Comparison of ENCODE assay signal across 1 cellular context in the genomic region with DNA sequence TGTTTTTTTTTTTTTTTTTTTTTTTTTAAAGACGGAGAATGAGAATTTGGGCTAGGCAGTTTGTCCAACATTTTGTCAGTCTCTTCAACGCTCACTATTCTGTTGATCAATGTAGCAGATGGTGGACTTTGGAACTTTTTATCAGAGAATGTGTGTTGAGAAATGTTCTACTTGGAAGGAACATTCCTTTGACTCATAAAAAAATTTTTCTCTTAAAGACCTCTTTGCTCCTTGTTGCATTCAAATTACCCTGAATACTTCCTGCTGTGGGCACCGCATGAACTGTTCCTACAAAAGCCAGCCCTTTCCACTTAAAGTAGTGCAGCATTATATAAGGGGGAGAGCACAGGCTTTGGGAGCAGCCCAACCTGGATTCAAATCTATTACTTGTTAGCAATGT.
TF ChIP-seq lines count a peak whose summit lies in the region.

No MANE protein-coding gene starts in this region.

TF ChIP-seq in liver, 16 proteins besides CTCF, POLR2A, EP300 and RAD21 (continued from another document):
- TF ChIP-seq, protein P1, sequence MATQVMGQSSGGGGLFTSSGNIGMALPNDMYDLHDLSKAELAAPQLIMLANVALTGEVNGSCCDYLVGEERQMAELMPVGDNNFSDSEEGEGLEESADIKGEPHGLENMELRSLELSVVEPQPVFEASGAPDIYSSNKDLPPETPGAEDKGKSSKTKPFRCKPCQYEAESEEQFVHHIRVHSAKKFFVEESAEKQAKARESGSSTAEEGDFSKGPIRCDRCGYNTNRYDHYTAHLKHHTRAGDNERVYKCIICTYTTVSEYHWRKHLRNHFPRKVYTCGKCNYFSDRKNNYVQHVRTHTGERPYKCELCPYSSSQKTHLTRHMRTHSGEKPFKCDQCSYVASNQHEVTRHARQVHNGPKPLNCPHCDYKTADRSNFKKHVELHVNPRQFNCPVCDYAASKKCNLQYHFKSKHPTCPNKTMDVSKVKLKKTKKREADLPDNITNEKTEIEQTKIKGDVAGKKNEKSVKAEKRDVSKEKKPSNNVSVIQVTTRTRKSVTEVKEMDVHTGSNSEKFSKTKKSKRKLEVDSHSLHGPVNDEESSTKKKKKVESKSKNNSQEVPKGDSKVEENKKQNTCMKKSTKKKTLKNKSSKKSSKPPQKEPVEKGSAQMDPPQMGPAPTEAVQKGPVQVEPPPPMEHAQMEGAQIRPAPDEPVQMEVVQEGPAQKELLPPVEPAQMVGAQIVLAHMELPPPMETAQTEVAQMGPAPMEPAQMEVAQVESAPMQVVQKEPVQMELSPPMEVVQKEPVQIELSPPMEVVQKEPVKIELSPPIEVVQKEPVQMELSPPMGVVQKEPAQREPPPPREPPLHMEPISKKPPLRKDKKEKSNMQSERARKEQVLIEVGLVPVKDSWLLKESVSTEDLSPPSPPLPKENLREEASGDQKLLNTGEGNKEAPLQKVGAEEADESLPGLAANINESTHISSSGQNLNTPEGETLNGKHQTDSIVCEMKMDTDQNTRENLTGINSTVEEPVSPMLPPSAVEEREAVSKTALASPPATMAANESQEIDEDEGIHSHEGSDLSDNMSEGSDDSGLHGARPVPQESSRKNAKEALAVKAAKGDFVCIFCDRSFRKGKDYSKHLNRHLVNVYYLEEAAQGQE (IDR thresholded peaks at IDR 0.05): peak; percentile 21
TF ChIP-seq in liver: peak in this region for 8.
